Comparison of ENCODE assay signal across 8 cellular contexts in genomic region chr7:82442492-82443043, GRCh38. TPM values are rescaled to one million over a fixed set of nuclear protein-coding genes. Genes with fewer than 3 reads are reported as not detected.
DNase-seq lines count a peak whose midpoint lies in the region; ATAC-seq and TF ChIP-seq lines count a peak whose summit lies in the region.

No MANE protein-coding gene starts in this region.

- H3K27me3 ChIP-seq in aorta (ENCODE audit: control insufficient read depth in 1 of 2, insufficient read depth in 2 of 2, low read length in 1 of 2), result no peaks in the 10 kb centered on the region

- H3K27ac Mint-ChIP-seq in mesothelial cell of epicardium, result peak overlapping the region; percentile 71

- no peaks in the 10 kb centered on the region for H3K9me3 ChIP-seq in ES-I3 (ENCODE audit: control insufficient read depth, insufficient read depth, low read length)
- no peaks in the 10 kb centered on the region for H3K9me3 ChIP-seq in aorta (ENCODE audit: control insufficient read depth, low read length)

- no peaks in the 10 kb centered on the region for H3K9me3 Mint-ChIP-seq in mesothelial cell of epicardium

- H3K4me3 Mint-ChIP-seq in mesothelial cell of epicardium, result peak overlapping the region; percentile 80

- H3K4me1 ChIP-seq in ES-I3 (ENCODE audit: insufficient read depth, low read length) (peaks cover 12% of the 10 kb centered on the region; the same call in 1 of the 2 replicates), aorta (ENCODE audit: control insufficient read depth in 1 of 2, insufficient read depth in 2 of 2, low read length in 2 of 2) (no peaks in the 10 kb centered on the region)

- H3K9ac ChIP-seq in ES-I3 (ENCODE audit: low read depth, low read length), result peak overlapping the region; percentile 76

- no peaks in the 10 kb centered on the region for H3K36me3 Mint-ChIP-seq in mesothelial cell of epicardium

- peak overlapping the region; percentile 77 to 92 for H3K4me3 ChIP-seq in aorta (ENCODE audit: low read length in 2 of 2)

- no peak for TF ChIP-seq CTCF in mesothelial cell of epicardium (IDR thresholded peaks at IDR 0.05; ENCODE audit: unreplicated experiment)

- H3K27ac ChIP-seq in cingulate gyrus (ENCODE audit: low read depth, low read length) (peak overlapping the region; percentile 19), aorta (ENCODE audit: low read depth in 1 of 2, low read length in 2 of 2) (no peak overlapping the region)

- H3K36me3 ChIP-seq in ES-I3 (ENCODE audit: insufficient read depth, low read length) (no peaks in the 10 kb centered on the region), aorta (ENCODE audit: control insufficient read depth in 1 of 2, insufficient read depth in 2 of 2, low read length in 1 of 2) (no peaks in the 10 kb centered on the region)

- H3K27me3 Mint-ChIP-seq in mesothelial cell of epicardium (ENCODE audit: low read depth), result peaks cover 22% of the 10 kb centered on the region

- 1 to 2% methylated on average over 22 of the region's 22 CpGs for WGBS in aorta, 2 donors

- no peak for ATAC-seq in aorta (ENCODE audit: low FRiP score)

- intact Hi-C loops in aorta (cut with DNase I), result no loop called here

- H3K4me1 Mint-ChIP-seq in mesothelial cell of epicardium, result peaks cover 26% of the 10 kb centered on the region

- DNase-seq in NCI-H1105 (lab: John Stamatoyannopoulos, UW) (peak; percentile 53), mesothelial cell of epicardium (ENCODE audit: low spot score in 2 of 2, unreplicated experiment in 2 of 2) (peak in 1 of 2 experiments; percentile 42), aorta (no peak), SIG-M5 treated with dmso at 0.1 percent for 504 hours (lab: John Stamatoyannopoulos, UW; ENCODE audit: unreplicated experiment) (no peak), cerebellar nuclear complex (lab: John Stamatoyannopoulos, UW) (no peak)
- no peak for DNase-seq in activated CD4-positive, alpha-beta T cell treated with anti-CD3 and anti-CD28 coated beads for 1 hour

RNA-seq across cellular contexts. Expression of gene CACNA2D1, which starts 1.0 kb away (rescaled TPM):
- total RNA-seq in mesothelial cell of epicardium (14.7 to 15.7 TPM (median 14.7 TPM) in 3 replicates), aorta (10 to 100 TPM; 40.5 to 40.7 TPM)
- 1 to 10 TPM; 4.5 to 8.0 TPM for polyA plus RNA-seq in aorta
